In the genomic region with DNA sequence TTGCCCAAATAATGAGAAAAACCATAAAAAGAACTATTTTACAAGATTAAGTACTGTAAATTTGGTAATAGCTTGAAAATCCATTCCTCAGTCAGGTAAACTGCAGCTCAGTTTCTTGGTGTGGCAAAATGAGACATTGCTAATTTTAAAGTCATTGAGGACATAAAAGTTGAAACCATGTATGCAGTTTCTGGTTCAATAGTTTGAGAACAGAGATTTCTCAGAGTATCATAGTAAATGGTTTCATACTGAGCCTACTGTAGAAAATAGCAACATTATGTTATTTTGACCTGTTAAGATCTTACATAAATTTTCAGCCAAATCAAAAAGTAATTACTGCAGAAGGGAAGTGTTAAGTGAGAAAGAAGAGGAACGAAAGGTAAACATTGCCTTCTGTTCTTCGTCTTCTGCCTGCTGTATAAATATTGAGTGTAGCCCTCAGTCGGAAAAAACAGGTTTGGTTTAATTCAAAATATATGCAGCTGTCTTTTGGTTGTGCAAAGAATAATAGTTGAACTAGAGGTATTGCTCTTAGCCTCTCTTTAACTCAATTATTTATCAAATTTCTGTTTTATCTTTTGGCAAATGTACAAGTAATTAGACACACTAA, we compare ENCODE assay signal across 22 cellular contexts.
DNase-seq lines count a peak whose midpoint lies in the region; ATAC-seq and TF ChIP-seq lines count a peak whose summit lies in the region.
"Had no signal": no experiment of that assay in that cellular context is flagged by ENCODE, and none has a peak within 500 bp of the region (broad histone marks: within the 10 kb centered on the region; RNA-seq: fewer than 3 reads in every experiment).

No MANE protein-coding gene starts in this region.

- H3K36me3 Mint-ChIP-seq in GM23338 (ENCODE audit: low read depth): peaks cover 13% of the 10 kb centered on the region; the same call in 2 of the 3 replicates
- peaks cover 37% of the 10 kb centered on the region for H3K36me3 Mint-ChIP-seq in nephron progenitor cell (ENCODE audit: low read depth)
- peaks cover 57% of the 10 kb centered on the region for H3K36me3 Mint-ChIP-seq in T-cell

- H3K9ac ChIP-seq in colonic mucosa (ENCODE audit: low read depth in 2 of 2, low read length in 2 of 2): no peak overlapping the region

- DNase-seq in NCI-H2029 treated with DMSO at 0.1 percent for 48 hours (lab: John Stamatoyannopoulos, UW) (peak; percentile 13), NCI-H2029 (lab: John Stamatoyannopoulos, UW) (no peak), GM23338 (ENCODE audit: low spot score) (no peak), NCI-H69 (lab: John Stamatoyannopoulos, UW) (peak; percentile 75), nephron progenitor cell (no peak), hippocampal formation (lab: John Stamatoyannopoulos, UW) (no peak), colonic mucosa (no peak), T-cell (no peak)
- DNase-seq: activated gamma-delta T cell, adrenal gland, DMS79 treated with DMSO at 0.1 percent for 48 hours, dorsolateral prefrontal cortex, HFFc6, Kasumi-1, NCI-H1417 treated with DMSO at 0.1 percent for 48 hours, occipital lobe, RPMI8226, SW 1271 had no signal

- H3K4me2 ChIP-seq in GM23338: no peak overlapping the region

- CTCF ChIA-PET in T-cell (lab: Charles Lee): no interaction called here

- H3K4me1 Mint-ChIP-seq in GM23338 (no peaks in the 10 kb centered on the region), nephron progenitor cell (no peaks in the 10 kb centered on the region), T-cell (no peaks in the 10 kb centered on the region)
- H3K4me1 Mint-ChIP-seq: activated CD4-positive, alpha-beta T cell treated with anti-CD3 and anti-CD28 coated beads, Interleukin-2, amount 10 ng/mL, durations not matched to agents 24 days and 14 days; stimulated activated memory B cell treated with anti-CD40 and anti-IgM and Interleukin-4, amounts not matched to agents 10 μg/mL and 1 μg/mL and 100 μg/mL, for 72 hours had no signal

- intact Hi-C loops in colonic mucosa (cut with DNase I): no loop called here

- POLR2A ChIA-PET in T-cell (lab: Charles Lee): no interaction called here

- H3K4me3 ChIP-seq in GM23338 (no peak overlapping the region), colonic mucosa (no peak overlapping the region)
- H3K4me3 ChIP-seq: adrenal gland, dorsolateral prefrontal cortex, right atrium auricular region had no signal

- H3K9me3 ChIP-seq in colonic mucosa: no peaks in the 10 kb centered on the region
- H3K9me3 ChIP-seq: adrenal gland, right atrium auricular region had no signal

- H3K4me3 Mint-ChIP-seq in GM23338: no peak overlapping the region
- no peak overlapping the region for H3K4me3 Mint-ChIP-seq in nephron progenitor cell
- H3K4me3 Mint-ChIP-seq in T-cell: no peak overlapping the region
- H3K4me3 Mint-ChIP-seq: activated CD4-positive, alpha-beta T cell treated with anti-CD3 and anti-CD28 coated beads, Interleukin-2, amount 10 ng/mL, durations not matched to agents 24 days and 14 days; HFFc6; stimulated activated memory B cell treated with anti-CD40 and anti-IgM and Interleukin-4, amounts not matched to agents 10 μg/mL and 1 μg/mL and 100 μg/mL, for 72 hours had no signal

- H3K27ac Mint-ChIP-seq in GM23338 (no peak overlapping the region), nephron progenitor cell (peak overlapping the region; percentile 39), T-cell (no peak overlapping the region)
- H3K27ac Mint-ChIP-seq: activated CD4-positive, alpha-beta T cell treated with anti-CD3 and anti-CD28 coated beads, Interleukin-2, amount 10 ng/mL, durations not matched to agents 24 days and 14 days; HFFc6; stimulated activated memory B cell treated with anti-CD40 and anti-IgM and Interleukin-4, amounts not matched to agents 10 μg/mL and 1 μg/mL and 100 μg/mL, for 72 hours had no signal

- TF ChIP-seq CTCF in GM23338 (conservative IDR thresholded peaks at IDR 0.05; ENCODE audit: low read depth in 2 of 2) (no peak), nephron progenitor cell (IDR thresholded peaks at IDR 0.05) (no peak), colonic mucosa (IDR thresholded peaks at IDR 0.05) (no peak)

- ATAC-seq in GM23338 (no peak), T-cell (replicated peaks in 1 of 4) (no peak)
- ATAC-seq: stimulated activated memory B cell treated with anti-CD40 and anti-IgM and Interleukin-4, amounts not matched to agents 10 μg/mL and 1 μg/mL and 100 μg/mL, for 72 hours had no signal

- no peaks in the 10 kb centered on the region for H3F3A ChIP-seq in GM23338 (replicated peaks; ENCODE audit: low read depth)

- H3K36me3 ChIP-seq in GM23338 (ENCODE audit: insufficient read depth) (no peaks in the 10 kb centered on the region; the same call in 1 of the 2 replicates), colonic mucosa (no peaks in the 10 kb centered on the region)

- H3K27me3 ChIP-seq in GM23338 (ENCODE audit: insufficient read depth) (no peaks in the 10 kb centered on the region), colonic mucosa (no peaks in the 10 kb centered on the region)
- H3K27me3 ChIP-seq: adrenal gland, dorsolateral prefrontal cortex, right atrium auricular region had no signal

- no peaks in the 10 kb centered on the region for H3K9me3 Mint-ChIP-seq in GM23338
- H3K9me3 Mint-ChIP-seq in nephron progenitor cell: no peaks in the 10 kb centered on the region
- no peaks in the 10 kb centered on the region for H3K9me3 Mint-ChIP-seq in T-cell
- H3K9me3 Mint-ChIP-seq: activated CD4-positive, alpha-beta T cell treated with anti-CD3 and anti-CD28 coated beads, Interleukin-2, amount 10 ng/mL, durations not matched to agents 24 days and 14 days; HFFc6; stimulated activated memory B cell treated with anti-CD40 and anti-IgM and Interleukin-4, amounts not matched to agents 10 μg/mL and 1 μg/mL and 100 μg/mL, for 72 hours had no signal

- H4K20me1 ChIP-seq in GM23338 (replicated peaks; ENCODE audit: insufficient read depth): no peaks in the 10 kb centered on the region

- H3K4me1 ChIP-seq in GM23338 (ENCODE audit: insufficient read depth) (no peaks in the 10 kb centered on the region), colonic mucosa (no peaks in the 10 kb centered on the region)
- H3K4me1 ChIP-seq: adrenal gland, right atrium auricular region had no signal

- no peaks in the 10 kb centered on the region for H3K79me2 ChIP-seq in GM23338 (replicated peaks; ENCODE audit: insufficient read depth)

- no peak overlapping the region for H2AFZ ChIP-seq in GM23338

- H3K27me3 Mint-ChIP-seq in GM23338 (ENCODE audit: insufficient read depth, low read depth, poor library complexity) (no peaks in the 10 kb centered on the region), nephron progenitor cell (ENCODE audit: low read depth, poor library complexity) (no peaks in the 10 kb centered on the region), T-cell (no peaks in the 10 kb centered on the region)
- H3K27me3 Mint-ChIP-seq: activated CD4-positive, alpha-beta T cell treated with anti-CD3 and anti-CD28 coated beads, Interleukin-2, amount 10 ng/mL, durations not matched to agents 24 days and 14 days; stimulated activated memory B cell treated with anti-CD40 and anti-IgM and Interleukin-4, amounts not matched to agents 10 μg/mL and 1 μg/mL and 100 μg/mL, for 72 hours had no signal

- H3K27ac ChIP-seq in GM23338 (ENCODE audit: low read depth) (peak overlapping the region; percentile 33; the same call in 1 of the 2 replicates), colonic mucosa (no peak overlapping the region)
- H3K27ac ChIP-seq: adrenal gland, C4-2B, dorsolateral prefrontal cortex, right atrium auricular region had no signal

- no peaks in the 10 kb centered on the region for H3K9me2 ChIP-seq in GM23338 (ENCODE audit: insufficient read depth)

TF ChIP-seq in GM23338, 12 proteins besides CTCF, POLR2A, EP300 and RAD21 (continues in another document):
- TF ChIP-seq EZH2 (IDR thresholded peaks at IDR 0.05; ENCODE audit: low read depth, unreplicated experiment) (no peak), ZNF331 (CRISPR knock-in tag; IDR thresholded peaks at IDR 0.05; ENCODE audit: low read depth) (no peak), CREB1 (CRISPR knock-in tag; IDR thresholded peaks at IDR 0.05; ENCODE audit: low read depth) (no peak), JUNB (IDR thresholded peaks at IDR 0.05; ENCODE audit: unreplicated experiment) (no peak)

Comparison
In these comparisons a context has a peak if more than half of its experiments do, and no peak if none do; other contexts are left out.
1. DNase-seq: peak in NCI-H2029 treated with DMSO at 0.1 percent for 48 hours (single experiment) and NCI-H69 (single experiment); none in NCI-H2029 (single experiment), GM23338 (single experiment), nephron progenitor cell (single experiment), hippocampal formation (0 of 2), colonic mucosa (single experiment) and T-cell (0 of 34).